Comparison of ENCODE assay signal across 35 cellular contexts in genomic region chr4:14646831-14647230, GRCh38.
A peak's percentile ranks its signal among the peaks of the same experiment; 100 is the strongest.
DNase-seq lines count a peak whose midpoint lies in the region; ATAC-seq, FAIRE-seq and TF ChIP-seq lines count a peak whose summit lies in the region.
"Had no signal": no experiment of that assay in that cellular context is flagged by ENCODE, and none has a peak within 500 bp of the region (broad histone marks: within the 10 kb centered on the region; RNA-seq: fewer than 3 reads in every experiment).

No MANE protein-coding gene starts in this region.

- intact Hi-C loops in OCI-LY7 (cut with micrococcal nuclease; ENCODE audit: unreplicated experiment), result no loop called here

- DNase-seq in ELR (ENCODE audit: low read depth) (peak; percentile 5), OCI-M1 (lab: John Stamatoyannopoulos, UW) (peak; percentile 35), bronchial epithelial cell (ENCODE audit: low read depth) (peak; percentile 17), smooth muscle cell (lab: John Stamatoyannopoulos, UW; ENCODE audit: unreplicated experiment) (no peak), T-helper 1 cell (no peak), OCI-LY7 (ENCODE audit: low spot score) (no peak)
- DNase-seq: activated B cell treated with CpG ODN at 0.5 μM for 24 hours; activated CD4-positive, alpha-beta T cell treated with anti-CD3 and anti-CD28 coated beads, Interleukin-2, amount 10 ng/mL, durations not matched to agents 7 days and 5 days; activated effector memory CD4-positive, alpha-beta T cell treated with Interleukin-2 at 50 U/mL for 16 hours; anterior cingulate cortex; central memory CD4-positive, alpha-beta T cell; COR-L47; DMS79; effector memory CD8-positive, alpha-beta T cell; erythroblast; GF-D8; heart left ventricle; HFFc6; NCI-H1105; NCI-H187; NCI-H2171; NCI-H524; posterior cingulate gyrus; stimulated activated CD4-positive, alpha-beta T cell treated with anti-CD3 and anti-CD28 coated beads, Interleukin-12 subunit alpha, Interleukin-12 subunit beta, amount 100 ng/mL, for 4 hours; stimulated activated CD4-positive, alpha-beta T cell treated with anti-CD3 and anti-CD28 coated beads, Interleukin-4, amount 100 ng/mL, for 1 hour; stomach; T-cell; uterus had no signal

- H3K36me3 ChIP-seq in bronchial epithelial cell (ENCODE audit: control insufficient read depth, insufficient read depth, low read length) (no peaks in the 10 kb centered on the region), smooth muscle cell (ENCODE audit: low read depth) (no peaks in the 10 kb centered on the region), OCI-LY7 (ENCODE audit: insufficient read depth, low read length) (no peaks in the 10 kb centered on the region)
- H3K36me3 ChIP-seq: heart left ventricle, stomach, uterus had no signal

- H3K9me3 ChIP-seq in smooth muscle cell (replicated peaks; ENCODE audit: low read depth), result no peaks in the 10 kb centered on the region
- no peaks in the 10 kb centered on the region for H3K9me3 ChIP-seq in OCI-LY7 (ENCODE audit: low read length)
- H3K9me3 ChIP-seq: heart left ventricle, stomach, uterus had no signal

- peak overlapping the region; percentile 55 for H3K4me2 ChIP-seq in smooth muscle cell
- H3K4me2 ChIP-seq in OCI-LY7 (ENCODE audit: low read length), result no peak overlapping the region
- H3K4me2 ChIP-seq: GM23338 had no signal

- TF ChIP-seq CTCF in bronchial epithelial cell (IDR thresholded peaks at IDR 0.05; ENCODE audit: insufficient read depth, low read length, severe bottlenecking) (no peak), smooth muscle cell (IDR thresholded peaks at IDR 0.05; ENCODE audit: borderline replicate concordance, insufficient read depth, poor library complexity, severe bottlenecking) (no peak), OCI-LY7 (conservative IDR thresholded peaks at IDR 0.05; ENCODE audit: low read length) (no peak)

- H4K20me1 ChIP-seq in smooth muscle cell (ENCODE audit: low read depth) (no peaks in the 10 kb centered on the region), OCI-LY7 (ENCODE audit: insufficient read depth, low read length) (no peaks in the 10 kb centered on the region)

- 17% methylated on average over 1 of the region's 1 CpG for WGBS in smooth muscle cell (ENCODE audit: low lambda C conversion rate)

- peak overlapping the region; percentile 78 for H3K27ac ChIP-seq in smooth muscle cell (ENCODE audit: low read depth)
- no peak overlapping the region for H3K27ac ChIP-seq in OCI-LY7 (ENCODE audit: low read depth, low read length, poor library complexity, severe bottlenecking)
- H3K27ac ChIP-seq: C4-2B, foreskin keratinocyte, heart left ventricle, stomach, uterus had no signal

- ATAC-seq in GM21825 (IDR thresholded peaks at IDR 0.05; ENCODE audit: unreplicated experiment), result no peak
- ATAC-seq: activated naive CD4-positive, alpha-beta T cell treated with anti-CD3 and anti-CD28 coated beads, Interleukin-2, amount 50 U/mL, for 72 hours; effector memory CD8-positive, alpha-beta T cell; foreskin keratinocyte; GM23338; heart left ventricle; sciatic nerve; T-cell had no signal

- CTCF ChIA-PET in OCI-LY7 (lab: Charles Lee; ENCODE audit: unreplicated experiment), result no interaction called here

- peaks cover 6% of the 10 kb centered on the region for H3F3A ChIP-seq in smooth muscle cell (ENCODE audit: low read depth)

- FAIRE-seq in bronchial epithelial cell (lab: Jason Lieb, UNC), result no peak
- FAIRE-seq: keratinocyte had no signal

- H3K4me1 ChIP-seq in smooth muscle cell (ENCODE audit: low read depth) (peaks cover 9% of the 10 kb centered on the region), OCI-LY7 (ENCODE audit: insufficient read depth, low read length, poor library complexity, severe bottlenecking) (no peaks in the 10 kb centered on the region)
- H3K4me1 ChIP-seq: foreskin keratinocyte, heart left ventricle, stomach, uterus had no signal

- POLR2A ChIA-PET in OCI-LY7 (lab: Charles Lee), result interaction anchor here (1.2 kb wide), 1 partner anchor 13 kb away, joined by 3 read pairs; no protein-coding TSS in a partner anchor

- H3K79me2 ChIP-seq in smooth muscle cell (ENCODE audit: low read depth), result no peaks in the 10 kb centered on the region
- no peaks in the 10 kb centered on the region for H3K79me2 ChIP-seq in OCI-LY7 (ENCODE audit: insufficient read depth, low read depth, low read length)

- H2AFZ ChIP-seq in smooth muscle cell (ENCODE audit: low read depth) (no peak overlapping the region), OCI-LY7 (ENCODE audit: low read length) (no peak overlapping the region)
- H2AFZ ChIP-seq: GM23338 had no signal

- H3K4me3 ChIP-seq in bronchial epithelial cell (ENCODE audit: low read depth, low read length) (no peak overlapping the region), smooth muscle cell (no peak overlapping the region), OCI-LY7 (ENCODE audit: low read depth, low read length, poor library complexity, severe bottlenecking) (no peak overlapping the region)
- H3K4me3 ChIP-seq: GM23338, heart left ventricle, stomach, uterus had no signal

- H3K27me3 ChIP-seq in bronchial epithelial cell (ENCODE audit: control insufficient read depth, insufficient read depth, low read length), result no peaks in the 10 kb centered on the region
- H3K27me3 ChIP-seq in smooth muscle cell (ENCODE audit: low read depth), result no peaks in the 10 kb centered on the region
- H3K27me3 ChIP-seq: foreskin keratinocyte, heart left ventricle, stomach, uterus had no signal

- peak overlapping the region; percentile 32 for H3K9ac ChIP-seq in smooth muscle cell (ENCODE audit: low read depth)

- BruUV-seq in OCI-LY7 (replicated peaks; lab: Mats Ljungman, UMichigan), result no TSS peak

- no peaks in the 10 kb centered on the region for H3K9me2 ChIP-seq in OCI-LY7 (ENCODE audit: insufficient read depth, low read length)

Comparison
In these comparisons a context has a peak if more than half of its experiments do, and no peak if none do; other contexts are left out.
1. DNase-seq: peak in ELR (single experiment), OCI-M1 (single experiment) and bronchial epithelial cell (single experiment); none in smooth muscle cell (single experiment), T-helper 1 cell (0 of 5) and OCI-LY7 (single experiment).